Comparison of ENCODE assay signal across 22 cellular contexts in the genomic region with DNA sequence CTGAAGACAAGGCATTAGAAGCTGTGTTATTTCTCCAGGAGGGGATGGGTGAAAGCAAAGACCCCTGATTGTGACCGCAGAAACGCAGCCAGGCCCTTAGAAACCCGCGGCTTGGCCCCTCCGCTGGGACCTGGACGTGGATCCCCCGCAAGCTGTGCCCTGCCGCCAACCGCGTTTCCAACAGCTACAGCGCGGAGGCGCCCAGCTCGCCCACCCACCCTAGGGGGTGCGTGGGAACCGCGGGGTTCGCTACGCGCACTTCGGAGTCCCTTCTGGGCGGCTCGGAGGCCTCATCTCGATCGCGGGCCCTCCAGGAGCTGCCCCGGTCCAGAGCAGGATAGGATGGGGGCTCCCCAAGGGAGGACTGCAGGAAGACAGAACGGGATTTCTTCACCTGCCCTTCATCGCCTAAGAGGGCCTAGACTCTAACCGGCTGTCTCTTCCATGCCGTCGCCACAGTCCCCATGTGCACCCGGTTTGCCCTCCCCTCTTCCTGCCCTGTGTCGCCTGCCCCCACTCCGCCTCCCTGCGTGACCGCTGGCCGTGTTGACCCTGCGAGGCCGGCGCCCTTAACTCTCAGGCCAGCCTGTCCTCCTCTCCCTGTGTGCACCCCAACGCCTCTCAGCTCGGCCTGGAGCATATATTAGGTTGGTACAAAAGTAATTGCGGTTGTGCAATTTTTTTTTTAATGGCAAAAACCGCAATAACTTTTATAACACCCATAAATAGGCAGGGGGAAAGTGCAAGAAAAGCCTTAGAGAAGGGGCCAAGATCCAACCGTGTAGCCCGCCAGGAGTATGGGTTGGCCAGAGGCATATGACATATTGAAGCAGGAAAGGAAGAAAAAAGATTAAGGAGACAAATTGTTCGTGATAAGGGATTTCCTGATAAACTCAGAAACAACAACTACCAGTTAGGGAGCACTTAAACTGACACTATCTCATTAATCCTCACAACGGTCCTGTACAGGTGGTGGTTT.
"Had no signal": no experiment of that assay in that cellular context is flagged by ENCODE, and none has a peak within 500 bp of the region (broad histone marks: within the 10 kb centered on the region; RNA-seq: fewer than 3 reads in every experiment).

No MANE protein-coding gene starts in this region.

- DNase-seq: activated CD4-positive, alpha-beta T cell treated with anti-CD3 and anti-CD28 coated beads, Interleukin-2, amount 50 U/mL, for 1 hour; activated CD8-positive, alpha-beta memory T cell treated with anti-CD3 and anti-CD28 coated beads, Interleukin-2, amount 50 U/mL, for 4 hours; activated naive CD4-positive, alpha-beta T cell treated with anti-CD3 and anti-CD28 coated beads, Interleukin-2, amount 50 U/mL, for 16 hours; activated T-cell treated with anti-CD3 and anti-CD28 coated beads, Interleukin-2, amount 50 U/mL, for 4 hours; cerebellar nuclear complex; cortex of kidney; effector CD4-positive, alpha-beta T cell; gastrocnemius medialis; heart left ventricle; kidney glomerular epithelial cell; left ventricle myocardium inferior; mucosa of descending colon; naive B cell; right lobe of liver; stimulated activated naive CD4-positive, alpha-beta T cell treated with Interleukin-2 at 50 U/mL for 16 hours; T1000; trophoblast cell had no signal

- H3K4me1 Mint-ChIP-seq: naive B cell, neural crest cell had no signal

- H3K27ac ChIP-seq: ascending aorta, breast epithelium, gastrocnemius medialis, heart left ventricle, left ventricle myocardium inferior, prostate gland, right lobe of liver had no signal

- H3K4me3 ChIP-seq: ascending aorta, breast epithelium, gastrocnemius medialis, heart left ventricle, left ventricle myocardium inferior, mucosa of descending colon, prostate gland, right lobe of liver had no signal

- H3K4me1 ChIP-seq: ascending aorta, breast epithelium, gastrocnemius medialis, heart left ventricle, left ventricle myocardium inferior, prostate gland, right lobe of liver had no signal

- H3K36me3 ChIP-seq: ascending aorta, breast epithelium, gastrocnemius medialis, heart left ventricle, left ventricle myocardium inferior, prostate gland, right lobe of liver had no signal

- ATAC-seq: activated T-cell treated with anti-CD3 and anti-CD28 coated beads, Interleukin-2, amount 50 U/mL, for 4 hours; esophagus mucosa; gastrocnemius medialis; mucosa of descending colon had no signal

- H3K4me3 Mint-ChIP-seq: activated T-cell treated with anti-CD3 and anti-CD28 coated beads, Interleukin-2, amount 50 U/mL, for 4 hours; naive B cell; neural crest cell had no signal

- H3K9me3 ChIP-seq: ascending aorta, gastrocnemius medialis, left ventricle myocardium inferior, mucosa of descending colon, prostate gland, right lobe of liver had no signal

- H3K27ac Mint-ChIP-seq: naive B cell had no signal

- H3K36me3 Mint-ChIP-seq: naive B cell had no signal

- H3K27me3 Mint-ChIP-seq: naive B cell had no signal

- H3K27me3 ChIP-seq: ascending aorta, breast epithelium, gastrocnemius medialis, heart left ventricle, right lobe of liver had no signal
